Comparison of ENCODE assay signal across 27 cellular contexts in the genomic region with DNA sequence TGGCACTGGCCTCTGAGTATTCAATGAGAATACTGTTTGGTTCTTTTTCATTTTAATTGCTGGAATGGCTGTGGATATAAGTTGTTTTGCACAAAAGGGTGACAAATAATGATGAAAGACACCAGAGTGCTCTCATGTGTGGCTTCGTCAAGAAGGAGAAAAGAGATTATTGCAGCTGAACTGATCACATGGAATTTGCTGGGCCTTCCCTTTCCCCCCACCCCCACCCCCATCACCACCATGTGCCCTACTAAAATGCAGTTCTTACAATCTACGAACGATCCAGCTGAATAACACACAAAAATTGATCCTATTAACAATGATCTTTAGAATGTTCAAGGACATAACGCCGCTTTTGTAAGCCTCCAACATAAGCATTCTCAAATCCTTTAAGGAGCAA.
"Had no signal": no experiment of that assay in that cellular context is flagged by ENCODE, and none has a peak within 500 bp of the region (broad histone marks: within the 10 kb centered on the region; RNA-seq: fewer than 3 reads in every experiment).

No MANE protein-coding gene starts in this region.

- H3K27ac ChIP-seq: ascending aorta, brain microvascular endothelial cell, cardiac muscle cell had no signal

- H3K36me3 ChIP-seq: ascending aorta, brain microvascular endothelial cell, cardiac muscle cell had no signal

- H3K4me3 Mint-ChIP-seq: activated CD8-positive, alpha-beta memory T cell treated with anti-CD3 and anti-CD28 coated beads, Interleukin-2, amount 10 ng/mL, durations not matched to agents 7 days and 5 days; activated naive CD8-positive, alpha-beta T cell treated with anti-CD3 and anti-CD28 coated beads, Interleukin-2, amount 50 U/mL, for 24 hours; activated T-cell treated with anti-CD3 and anti-CD28 coated beads, Interleukin-2, amount 50 U/mL, for 24 hours; activated T-helper 1 cell treated with anti-CD3 and anti-CD28 coated beads, Interleukin-12 subunit alpha, Interleukin-12 subunit beta, Interleukin-2, Interleukin-4 antibody, amounts not matched to agents 30 ng/mL and 10 ng/mL and 1 ng/mL, durations not matched to agents 14 hours and 24 hours and 36 hours; T-helper 17 cell; WTC11 had no signal

- H3K4me1 Mint-ChIP-seq: activated CD8-positive, alpha-beta memory T cell treated with anti-CD3 and anti-CD28 coated beads, Interleukin-2, amount 10 ng/mL, durations not matched to agents 7 days and 5 days; activated naive CD8-positive, alpha-beta T cell treated with anti-CD3 and anti-CD28 coated beads, Interleukin-2, amount 50 U/mL, for 24 hours; T-helper 17 cell had no signal

- H3K9me3 ChIP-seq: ascending aorta had no signal

- H3K27me3 Mint-ChIP-seq: activated T-cell treated with anti-CD3 and anti-CD28 coated beads, Interleukin-2, amount 50 U/mL, for 24 hours; T-helper 17 cell had no signal

- DNase-seq: activated CD4-positive, alpha-beta T cell treated with anti-CD3 and anti-CD28 coated beads for 48 hours; activated CD4-positive, alpha-beta T cell treated with anti-CD3 and anti-CD28 coated beads, Interleukin-2, amount 50 U/mL, for 48 hours; activated CD4-positive, CD25-positive, alpha-beta regulatory T cell treated with anti-CD3 and anti-CD28 coated beads, Interleukin-2, amount 50 U/mL, for 72 hours; activated CD8-positive, alpha-beta memory T cell treated with anti-CD3 and anti-CD28 coated beads, Interleukin-2, amount 10 ng/mL, durations not matched to agents 7 days and 5 days; activated effector memory CD4-positive, alpha-beta T cell treated with Interleukin-2 at 50 U/mL for 16 hours; activated naive CD4-positive, alpha-beta T cell; activated naive CD8-positive, alpha-beta T cell treated with anti-CD3 and anti-CD28 coated beads, Interleukin-2, amount 50 U/mL, for 24 hours; activated T-cell treated with anti-CD3 and anti-CD28 coated beads, Interleukin-2, amount 50 U/mL, for 24 hours; amniotic stem cell; brain microvascular endothelial cell; KBM-7; NCI-H1092; NCI-H1417 treated with DMSO at 0.1 percent for 48 hours; NCI-H1694; NCI-H2029; NCI-H345; NCI-H510A; NCI-H526 treated with DMSO at 0.1 percent for 48 hours; NCI-H82; SIG-M5; T-helper 17 cell; T-helper 9 cell had no signal

- H3K9me3 Mint-ChIP-seq: activated naive CD4-positive, alpha-beta T cell treated with anti-CD3 and anti-CD28 coated beads, Interleukin-2, amount 50 U/mL, for 72 hours; activated naive CD8-positive, alpha-beta T cell treated with anti-CD3 and anti-CD28 coated beads, Interleukin-2, amount 50 U/mL, for 24 hours; activated T-cell treated with anti-CD3 and anti-CD28 coated beads, Interleukin-2, amount 50 U/mL, for 24 hours; activated T-helper 1 cell treated with anti-CD3 and anti-CD28 coated beads, Interleukin-12 subunit alpha, Interleukin-12 subunit beta, Interleukin-2, Interleukin-4 antibody, amounts not matched to agents 30 ng/mL and 10 ng/mL and 1 ng/mL, durations not matched to agents 14 hours and 24 hours and 36 hours; WTC11 had no signal

- ATAC-seq: activated CD8-positive, alpha-beta memory T cell treated with anti-CD3 and anti-CD28 coated beads, Interleukin-2, amount 10 ng/mL, durations not matched to agents 7 days and 5 days; activated naive CD4-positive, alpha-beta T cell treated with anti-CD3 and anti-CD28 coated beads, Interleukin-2, amount 50 U/mL, for 72 hours; activated naive CD8-positive, alpha-beta T cell treated with anti-CD3 and anti-CD28 coated beads, Interleukin-2, amount 50 U/mL, for 24 hours; T-helper 17 cell; WTC11 had no signal

- H3K4me3 ChIP-seq: ascending aorta, cardiac muscle cell had no signal

- H3K27me3 ChIP-seq: ascending aorta, brain microvascular endothelial cell, cardiac muscle cell had no signal

- H3K27ac Mint-ChIP-seq: activated CD8-positive, alpha-beta memory T cell treated with anti-CD3 and anti-CD28 coated beads, Interleukin-2, amount 10 ng/mL, durations not matched to agents 7 days and 5 days; activated naive CD4-positive, alpha-beta T cell treated with anti-CD3 and anti-CD28 coated beads, Interleukin-2, amount 50 U/mL, for 72 hours; activated naive CD8-positive, alpha-beta T cell treated with anti-CD3 and anti-CD28 coated beads, Interleukin-2, amount 50 U/mL, for 24 hours; activated T-cell treated with anti-CD3 and anti-CD28 coated beads, Interleukin-2, amount 50 U/mL, for 24 hours; activated T-helper 1 cell treated with anti-CD3 and anti-CD28 coated beads, Interleukin-12 subunit alpha, Interleukin-12 subunit beta, Interleukin-2, Interleukin-4 antibody, amounts not matched to agents 30 ng/mL and 10 ng/mL and 1 ng/mL, durations not matched to agents 14 hours and 24 hours and 36 hours; T-helper 17 cell; WTC11 had no signal

- H3K36me3 Mint-ChIP-seq: activated CD8-positive, alpha-beta memory T cell treated with anti-CD3 and anti-CD28 coated beads, Interleukin-2, amount 10 ng/mL, durations not matched to agents 7 days and 5 days; activated naive CD4-positive, alpha-beta T cell treated with anti-CD3 and anti-CD28 coated beads, Interleukin-2, amount 50 U/mL, for 72 hours; WTC11 had no signal

- H3K4me1 ChIP-seq: ascending aorta had no signal
